Comparison of ENCODE assay signal across 13 cellular contexts in genomic region chr4:2804973-2805501, GRCh38. TPM values are rescaled to one million over a fixed set of nuclear protein-coding genes. Genes with fewer than 3 reads are reported as not detected.
A peak's percentile ranks its signal among the peaks of the same experiment; 100 is the strongest.
DNase-seq lines count a peak whose midpoint lies in the region; ATAC-seq and TF ChIP-seq lines count a peak whose summit lies in the region.
"Had no signal": no experiment of that assay in that cellular context is flagged by ENCODE, and none has a peak within 500 bp of the region (broad histone marks: within the 10 kb centered on the region; RNA-seq: fewer than 3 reads in every experiment).

No MANE protein-coding gene starts in this region.

- peak overlapping the region; percentile 8 to 29 for H3K18ac ChIP-seq in mesenchymal stem cell (ENCODE audit: low read depth in 1 of 2, low read length in 2 of 2)

- H3K4me3 ChIP-seq in PC-9: no peak overlapping the region
- H3K4me3 ChIP-seq in coronary artery: peak overlapping the region; percentile 19
- no peak overlapping the region for H3K4me3 ChIP-seq in mesenchymal stem cell (ENCODE audit: insufficient read depth in 1 of 2, low read depth in 1 of 2, low read length in 2 of 2)
- H3K4me3 ChIP-seq in subcutaneous abdominal adipose tissue (ENCODE audit: low read depth in 1 of 5, low read length in 5 of 5): peak overlapping the region in 3 of 5 donors; percentile 38 to 44 (median 42)
- H3K4me3 ChIP-seq: ovary, SK-N-MC, tibial artery had no signal

- no peak overlapping the region for H2AFZ ChIP-seq in PC-9
- no peak overlapping the region for H2AFZ ChIP-seq in mesenchymal stem cell (ENCODE audit: low read depth, low read length)

- peak overlapping the region; percentile 25 for H4K91ac ChIP-seq in mesenchymal stem cell (ENCODE audit: low read length)

- no peaks in the 10 kb centered on the region for H3K9me2 ChIP-seq in PC-9 (ENCODE audit: insufficient read depth)

- H3K4ac ChIP-seq in mesenchymal stem cell (ENCODE audit: low read depth in 1 of 2, low read length in 2 of 2): no peak overlapping the region

- H3K27me3 ChIP-seq in PC-9 (ENCODE audit: insufficient read depth, low read depth): no peaks in the 10 kb centered on the region
- H3K27me3 ChIP-seq in mesenchymal stem cell (ENCODE audit: control insufficient read depth in 1 of 2, insufficient read depth in 1 of 2, low read length in 2 of 2): no peaks in the 10 kb centered on the region
- H3K27me3 ChIP-seq in subcutaneous abdominal adipose tissue (ENCODE audit: control insufficient read depth in 5 of 5, insufficient read depth in 4 of 5, low read length in 5 of 5): no peaks in the 10 kb centered on the region
- H3K27me3 ChIP-seq: ovary, tibial artery had no signal

- POLR2A ChIA-PET in PC-9 (lab: Charles Lee; ENCODE audit: unreplicated experiment): no interaction called here

- H3K23ac ChIP-seq in mesenchymal stem cell (ENCODE audit: low read length in 2 of 2): no peak overlapping the region

- H3K9me3 ChIP-seq in PC-9 (ENCODE audit: insufficient read depth, low read depth): no peaks in the 10 kb centered on the region
- H3K9me3 ChIP-seq in mesenchymal stem cell (ENCODE audit: control insufficient read depth, low read length): no peaks in the 10 kb centered on the region
- H3K9me3 ChIP-seq in subcutaneous abdominal adipose tissue (ENCODE audit: control insufficient read depth in 5 of 5, low read length in 5 of 5): no peaks in the 10 kb centered on the region
- H3K9me3 ChIP-seq: ovary, tibial artery had no signal

- no peak overlapping the region for H4K8ac ChIP-seq in mesenchymal stem cell (ENCODE audit: low read length)

- intact Hi-C loops in PC-9 (cut with micrococcal nuclease; ENCODE audit: unreplicated experiment): no loop called here

- no peak overlapping the region for H2BK120ac ChIP-seq in mesenchymal stem cell (ENCODE audit: low read depth, low read length)

- H3K27ac ChIP-seq in PC-9 (no peak overlapping the region), coronary artery (peak overlapping the region in 1 of 2 donors; percentile 81), mesenchymal stem cell (ENCODE audit: low read length, poor library complexity, severe bottlenecking) (no peak overlapping the region), subcutaneous abdominal adipose tissue (ENCODE audit: low read depth, low read length) (peak overlapping the region; percentile 16)
- H3K27ac ChIP-seq: SK-N-MC had no signal

- H2BK5ac ChIP-seq in mesenchymal stem cell (ENCODE audit: low read depth, low read length, poor library complexity, severe bottlenecking): no peak overlapping the region

- H3K36me3 ChIP-seq in PC-9 (ENCODE audit: low read depth) (no peaks in the 10 kb centered on the region), mesenchymal stem cell (ENCODE audit: control insufficient read depth in 1 of 2, insufficient read depth in 2 of 2, low read depth in 1 of 2, low read length in 2 of 2) (peaks cover 0 to 62% of the 10 kb centered on the region in 2 experiments), subcutaneous abdominal adipose tissue (ENCODE audit: control insufficient read depth in 5 of 5, insufficient read depth in 5 of 5, low read length in 5 of 5) (no peaks in the 10 kb centered on the region)
- H3K36me3 ChIP-seq: ovary, tibial artery had no signal

- BruUV-seq in PC-9 (replicated peaks; lab: Mats Ljungman, UMichigan): no TSS peak

- no peak for ATAC-seq in HG02884 (IDR thresholded peaks at IDR 0.05; ENCODE audit: unreplicated experiment)
- ATAC-seq in GM21390 (IDR thresholded peaks at IDR 0.05; ENCODE audit: unreplicated experiment): no peak
- ATAC-seq in GM18873 (IDR thresholded peaks at IDR 0.05; ENCODE audit: low FRiP score, unreplicated experiment): no peak
- ATAC-seq: activated CD8-positive, alpha-beta T cell treated with anti-CD3 and anti-CD28 coated beads for 36 hours; activated T-helper 17 cell treated with anti-CD3 and anti-CD28 coated beads, Interleukin-2, amount 50 U/mL, for 72 hours had no signal

- no peak overlapping the region for H3K14ac ChIP-seq in mesenchymal stem cell (ENCODE audit: low read length in 2 of 2)

- peaks cover 8% of the 10 kb centered on the region for H3F3A ChIP-seq in PC-9 (ENCODE audit: insufficient read depth, low read depth)

- peaks cover 6% of the 10 kb centered on the region; the same call in 1 of the 2 replicates for H4K20me1 ChIP-seq in PC-9 (ENCODE audit: insufficient read depth)

- no peak overlapping the region for H2BK15ac ChIP-seq in mesenchymal stem cell (ENCODE audit: low read depth, poor library complexity, severe bottlenecking)

- H3K4me1 ChIP-seq in PC-9 (replicated peaks; ENCODE audit: insufficient read depth) (peaks cover 44% of the 10 kb centered on the region), mesenchymal stem cell (ENCODE audit: control insufficient read depth, insufficient read depth, low read depth, low read length) (peaks cover 62% of the 10 kb centered on the region), subcutaneous abdominal adipose tissue (ENCODE audit: control insufficient read depth in 5 of 5, insufficient read depth in 5 of 5, low read length in 5 of 5) (peaks cover 26 to 91% (median 83%) of the 10 kb centered on the region in 5 donors)

- TF ChIP-seq CTCF in PC-9 (conservative IDR thresholded peaks at IDR 0.05): no peak
- TF ChIP-seq CTCF in coronary artery (IDR thresholded peaks at IDR 0.05): no peak

- CTCF ChIA-PET in PC-9 (lab: Charles Lee): no interaction called here

- H3K4me2 ChIP-seq in PC-9 (peak overlapping the region; percentile 65), mesenchymal stem cell (ENCODE audit: low read length, poor library complexity, severe bottlenecking) (no peak overlapping the region)

- 95% methylated on average over 13 of the region's 13 CpGs for WGBS in mesenchymal stem cell

- H2AK5ac ChIP-seq in mesenchymal stem cell (ENCODE audit: low read length, severe bottlenecking): peak overlapping the region; percentile 14

- H3K79me1 ChIP-seq in mesenchymal stem cell (replicated peaks; ENCODE audit: low read length, poor library complexity, severe bottlenecking): peaks cover 34% of the 10 kb centered on the region

- peak overlapping the region; percentile 55 for H3K9ac ChIP-seq in mesenchymal stem cell (ENCODE audit: low read length)
- H3K9ac ChIP-seq in subcutaneous abdominal adipose tissue (ENCODE audit: low read length in 5 of 5): peak overlapping the region in 2 of 5 donors; percentile 44 to 71

- DNase-seq in PC-9: no peak
- no peak for DNase-seq in coronary artery (ENCODE audit: low spot score)
- DNase-seq in mesenchymal stem cell: no peak
- DNase-seq in NCI-H2196 treated with DMSO at 0.1 percent for 48 hours (lab: John Stamatoyannopoulos, UW; ENCODE audit: unreplicated experiment): no peak
- DNase-seq: activated CD8-positive, alpha-beta T cell treated with anti-CD3 and anti-CD28 coated beads for 36 hours had no signal

- H3K79me2 ChIP-seq in PC-9 (ENCODE audit: low read depth): no peaks in the 10 kb centered on the region; the same call in 1 of the 2 replicates

- H2BK12ac ChIP-seq in mesenchymal stem cell (ENCODE audit: low read length in 2 of 2): peak overlapping the region in 1 of 2 experiments; percentile 7

RNA-seq across cellular contexts. Expression of gene SH3BP2, which starts 12.2 kb away (rescaled TPM):
- 40.4 and 54.0 TPM in 2 replicates for total RNA-seq in PC-9 (2021)
- polyA plus RNA-seq in mesenchymal stem cell (2013, experiment 1 of 2): 25.7 TPM
- 26.3 TPM for polyA plus RNA-seq in mesenchymal stem cell (2013, experiment 2 of 2)

RNA-seq across cellular contexts. Expression of gene ADD1, which starts 38.6 kb away (rescaled TPM):
- total RNA-seq in PC-9 (2021): 178 and 181 TPM in 2 replicates
- polyA plus RNA-seq in mesenchymal stem cell (2013, experiment 1 of 2): 336 TPM
- 331 TPM for polyA plus RNA-seq in mesenchymal stem cell (2013, experiment 2 of 2)

RNA-seq across cellular contexts. Expression of gene TNIP2, which starts 48.9 kb away (rescaled TPM):
- total RNA-seq in PC-9 (2021): 37.1 and 44.8 TPM in 2 replicates
- 26.1 TPM for polyA plus RNA-seq in mesenchymal stem cell (2013, experiment 1 of 2)
- 25.8 TPM for polyA plus RNA-seq in mesenchymal stem cell (2013, experiment 2 of 2)

Comparison
In these comparisons a context has a peak if more than half of its experiments do, and no peak if none do; other contexts are left out.
1. H3K4me3 ChIP-seq: peak in coronary artery (single experiment) and subcutaneous abdominal adipose tissue (3 of 5); none in PC-9 (single experiment) and mesenchymal stem cell (0 of 2).